16 cellular contexts compared by ENCODE assay signal in the genomic region with DNA sequence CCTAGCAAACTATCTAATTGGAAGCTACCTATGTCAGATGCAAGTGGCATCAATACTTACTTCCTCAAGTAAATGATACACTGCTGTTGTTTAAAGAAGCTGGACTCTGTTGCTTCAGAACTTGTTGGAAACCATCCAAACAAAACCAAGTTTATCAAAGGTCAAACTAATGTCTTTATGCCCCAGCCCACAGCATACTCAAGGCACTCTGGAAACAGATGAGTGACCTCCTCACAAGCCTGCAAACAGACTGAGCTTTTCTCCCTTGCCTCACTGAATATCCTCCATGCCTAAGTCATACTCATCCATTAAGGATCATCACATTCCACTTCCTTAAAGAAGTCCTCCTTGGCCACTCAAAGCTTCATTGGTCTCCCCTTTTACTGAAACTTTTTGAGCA.
DNase-seq lines count a peak whose midpoint lies in the region; ATAC-seq, FAIRE-seq and TF ChIP-seq lines count a peak whose summit lies in the region.
"Had no signal": no experiment of that assay in that cellular context is flagged by ENCODE, and none has a peak within 500 bp of the region (broad histone marks: within the 10 kb centered on the region; RNA-seq: fewer than 3 reads in every experiment).

No MANE protein-coding gene starts in this region.

- DNase-seq in A549 (ENCODE audit: low read depth in 1 of 2, low spot score in 1 of 2) (peak in 1 of 2 experiments; percentile 30), OCI-M1 (lab: John Stamatoyannopoulos, UW) (peak; percentile 17), epithelial cell of proximal tubule (ENCODE audit: low read depth) (no peak), osteoblast (ENCODE audit: insufficient read length, low spot score, missing footprints) (no peak), lower leg skin (ENCODE audit: low spot score in 2 of 2) (no peak), MV-4-11 (lab: John Stamatoyannopoulos, UW) (no peak), NCI-H1694 (lab: John Stamatoyannopoulos, UW) (no peak)
- no peak for DNase-seq in activated CD4-positive, alpha-beta T cell treated with anti-CD3 and anti-CD28 coated beads for 1 hour
- DNase-seq: CD4-positive, alpha-beta memory T cell; COR-L47; DND-41; GDM1; HCEC 1CT; HFFc6 had no signal

- H4K20me1 ChIP-seq in osteoblast (ENCODE audit: insufficient read depth, low read length): no peaks in the 10 kb centered on the region

- ATAC-seq in A549: peak in 1 of 2 experiments; percentile 62; a peak in 2 of 6 replicates

- CTCF ChIA-PET in A549 (lab: Yijun Ruan, JAX): interaction anchor here (0.9 to 5.6 kb wide), 13 partner anchors 11 to 725 kb away, joined by 3 to 43 read pairs (median 5); partner anchors contain the start of gene CPNE4

- intact Hi-C loops in lower leg skin (cut with DNase I; ENCODE audit: low total_unique reads): no loop called here

- POLR2A ChIA-PET in A549 (lab: Yijun Ruan, JAX): no interaction called here

- FAIRE-seq in A549 (lab: Jason Lieb, UNC): no peak
- FAIRE-seq: H1 had no signal

- H3K9me3 ChIP-seq in A549 (no peaks in the 10 kb centered on the region), osteoblast (ENCODE audit: low read depth, low read length) (no peaks in the 10 kb centered on the region)

- no peak for TF ChIP-seq POLR2A in A549 (IDR thresholded peaks at IDR 0.05; ENCODE audit: low read length)
- TF ChIP-seq POLR2A in lower leg skin (IDR thresholded peaks at IDR 0.05): no peak

- TF ChIP-seq EP300 in A549 (IDR thresholded peaks at IDR 0.05): no peak

- H3K27me3 ChIP-seq in osteoblast (ENCODE audit: insufficient read depth, low read length): no peaks in the 10 kb centered on the region

- no peak for TF ChIP-seq RAD21 in A549 (conservative IDR thresholded peaks at IDR 0.05 in 1 of 2, IDR thresholded peaks at IDR 0.05 in 1 of 2)

- H3K4me1 ChIP-seq in A549 (peaks cover 12% of the 10 kb centered on the region; the same call in 2 of the 3 replicates), osteoblast (ENCODE audit: insufficient read depth, low read length) (no peaks in the 10 kb centered on the region)

- no peak overlapping the region for H2AFZ ChIP-seq in osteoblast (ENCODE audit: low read length)

- TF ChIP-seq CTCF in A549 (IDR thresholded peaks at IDR 0.05) (no peak), epithelial cell of proximal tubule (conservative IDR thresholded peaks at IDR 0.05; ENCODE audit: low read depth, low read length) (peak; percentile 19), osteoblast (IDR thresholded peaks at IDR 0.05; ENCODE audit: extremely low read depth, low read depth, low read length) (peak; percentile 10), lower leg skin (IDR thresholded peaks at IDR 0.05) (no peak)

- peak overlapping the region; percentile 33; the same call in 1 of the 3 replicates for H3K4me2 ChIP-seq in A549
- no peak overlapping the region for H3K4me2 ChIP-seq in osteoblast (ENCODE audit: insufficient read depth, low read length)

- no peaks in the 10 kb centered on the region for H3K36me3 ChIP-seq in osteoblast (ENCODE audit: insufficient read depth, low read length)

- H3K4me3 ChIP-seq in A549: no peak overlapping the region
- H3K4me3 ChIP-seq in epithelial cell of proximal tubule (ENCODE audit: low read depth, low read length): no peak overlapping the region
- H3K4me3 ChIP-seq in osteoblast (ENCODE audit: insufficient read depth, low read length): no peak overlapping the region
- no peak overlapping the region for H3K4me3 ChIP-seq in lower leg skin (ENCODE audit: low read depth, poor library complexity, severe bottlenecking)

- no peak overlapping the region for H3K27ac ChIP-seq in A549
- H3K27ac ChIP-seq in osteoblast (ENCODE audit: low read depth, low read length): no peak overlapping the region
- H3K27ac ChIP-seq: C4-2B had no signal

- H3K79me2 ChIP-seq in osteoblast (ENCODE audit: insufficient read depth, low read length): no peaks in the 10 kb centered on the region

TF ChIP-seq in A549, 52 proteins besides CTCF, POLR2A, EP300 and RAD21:
- TF ChIP-seq EHMT2 (IDR thresholded peaks at IDR 0.05; ENCODE audit: low read depth) (no peak), TFCP2L1 (CRISPR knock-in tag; IDR thresholded peaks at IDR 0.05) (no peak), TP53 (CRISPR knock-in tag; IDR thresholded peaks at IDR 0.05) (no peak), EHF (CRISPR knock-in tag; IDR thresholded peaks at IDR 0.05) (no peak), RFX5 (IDR thresholded peaks at IDR 0.05) (no peak), HEYL (CRISPR knock-in tag; IDR thresholded peaks at IDR 0.05) (no peak), HDAC2 (IDR thresholded peaks at IDR 0.05) (no peak)

Comparison
In these comparisons a context has a peak if more than half of its experiments do, and no peak if none do; other contexts are left out.
1. CTCF ChIP-seq: peak in epithelial cell of proximal tubule (single experiment) and osteoblast (single experiment); none in A549 (single experiment) and lower leg skin (0 of 3).